Comparison of ENCODE assay signal across 8 cellular contexts in the genomic region with DNA sequence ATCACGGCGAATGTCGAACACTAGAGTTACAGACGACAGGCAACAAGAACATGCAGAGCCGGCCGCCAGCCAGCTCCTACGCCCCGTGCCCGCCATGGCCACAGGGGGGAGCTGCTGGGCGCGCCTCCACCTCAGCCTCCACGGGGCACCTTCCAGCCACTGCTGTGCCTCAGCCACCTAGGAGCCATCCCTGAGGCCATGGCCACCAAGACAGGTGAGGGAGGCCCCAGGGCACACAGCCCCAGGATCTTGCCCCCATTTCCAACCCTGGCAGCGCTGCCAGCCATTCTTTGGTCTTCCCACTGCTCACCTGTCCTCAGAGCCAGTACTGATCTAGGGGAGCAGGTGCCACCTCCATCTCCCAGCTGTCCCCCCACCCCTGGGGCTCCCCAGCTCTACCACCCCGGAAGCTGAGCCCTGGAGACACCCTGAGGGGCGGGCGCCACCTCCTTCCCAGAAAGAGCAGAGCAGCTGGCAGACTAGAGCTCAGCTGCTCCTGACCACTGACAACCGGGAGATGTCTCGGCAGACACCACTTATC. TPM values are rescaled to one million over a fixed set of nuclear protein-coding genes. Genes with fewer than 3 reads are reported as not detected.
A peak's percentile ranks its signal among the peaks of the same experiment; 100 is the strongest.
DNase-seq lines count a peak whose midpoint lies in the region; ATAC-seq and TF ChIP-seq lines count a peak whose summit lies in the region.

No MANE protein-coding gene starts in this region.

- H3F3A ChIP-seq in neural cell (ENCODE audit: insufficient read depth, low read length, poor library complexity, severe bottlenecking): no peaks in the 10 kb centered on the region

- H3K79me2 ChIP-seq in neural cell (replicated peaks; ENCODE audit: insufficient read depth, low read length): no peaks in the 10 kb centered on the region

- ATAC-seq in activated CD8-positive, alpha-beta memory T cell treated with anti-CD3 and anti-CD28 coated beads, Interleukin-2, amount 10 ng/mL, durations not matched to agents 7 days and 5 days: peak; percentile 96
- no peak for ATAC-seq in GM21360 (IDR thresholded peaks at IDR 0.05; ENCODE audit: unreplicated experiment)

- no peak overlapping the region for H3K27ac ChIP-seq in neural cell (ENCODE audit: low read length)

- H4K20me1 ChIP-seq in neural cell (ENCODE audit: insufficient read depth): no peaks in the 10 kb centered on the region

- no peak overlapping the region for H3K4me3 Mint-ChIP-seq in activated CD8-positive, alpha-beta memory T cell treated with anti-CD3 and anti-CD28 coated beads, Interleukin-2, amount 10 ng/mL, durations not matched to agents 7 days and 5 days
- no peak overlapping the region for H3K4me3 Mint-ChIP-seq in type B pancreatic cell

- H3K4me1 Mint-ChIP-seq in activated CD8-positive, alpha-beta memory T cell treated with anti-CD3 and anti-CD28 coated beads, Interleukin-2, amount 10 ng/mL, durations not matched to agents 7 days and 5 days: peaks cover 2% of the 10 kb centered on the region
- H3K4me1 Mint-ChIP-seq in type B pancreatic cell (ENCODE audit: unreplicated experiment): no peaks in the 10 kb centered on the region

- H2AFZ ChIP-seq in neural cell (ENCODE audit: low read depth, low read length): no peak overlapping the region

- H3K27me3 ChIP-seq in neural cell (ENCODE audit: insufficient read depth, low read depth, low read length): no peaks in the 10 kb centered on the region

- no peaks in the 10 kb centered on the region for H3K9me3 ChIP-seq in neural cell (ENCODE audit: low read length)

- TF ChIP-seq CTCF in epithelial cell of esophagus (IDR thresholded peaks at IDR 0.05; ENCODE audit: insufficient read depth, low read depth, low read length, missing control alignments) (peak; percentile 83), neural cell (IDR thresholded peaks at IDR 0.05; ENCODE audit: poor library complexity, severe bottlenecking) (peak; percentile 49), type B pancreatic cell (conservative IDR thresholded peaks at IDR 0.05) (peak; percentile 84)

- peaks cover 4% of the 10 kb centered on the region for H3K36me3 Mint-ChIP-seq in activated CD8-positive, alpha-beta memory T cell treated with anti-CD3 and anti-CD28 coated beads, Interleukin-2, amount 10 ng/mL, durations not matched to agents 7 days and 5 days
- peaks cover 3% of the 10 kb centered on the region for H3K36me3 Mint-ChIP-seq in type B pancreatic cell

- H3K9me2 ChIP-seq in neural cell (ENCODE audit: insufficient read depth, low read length): no peaks in the 10 kb centered on the region

- H3K27me3 Mint-ChIP-seq in activated CD8-positive, alpha-beta memory T cell treated with anti-CD3 and anti-CD28 coated beads, Interleukin-2, amount 10 ng/mL, durations not matched to agents 7 days and 5 days: no peaks in the 10 kb centered on the region
- H3K27me3 Mint-ChIP-seq in type B pancreatic cell: no peaks in the 10 kb centered on the region

- no peak overlapping the region for H3K27ac Mint-ChIP-seq in activated CD8-positive, alpha-beta memory T cell treated with anti-CD3 and anti-CD28 coated beads, Interleukin-2, amount 10 ng/mL, durations not matched to agents 7 days and 5 days
- no peak overlapping the region for H3K27ac Mint-ChIP-seq in type B pancreatic cell

- no peaks in the 10 kb centered on the region for H3K9me3 Mint-ChIP-seq in activated CD8-positive, alpha-beta memory T cell treated with anti-CD3 and anti-CD28 coated beads, Interleukin-2, amount 10 ng/mL, durations not matched to agents 7 days and 5 days (ENCODE audit: low read depth)
- H3K9me3 Mint-ChIP-seq in type B pancreatic cell: no peaks in the 10 kb centered on the region

- no peak for TF ChIP-seq RAD21 in neural cell (conservative IDR thresholded peaks at IDR 0.05)

- H3K9ac ChIP-seq in neural cell (ENCODE audit: low read length): no peak overlapping the region

- CTCF ChIA-PET in activated CD8-positive, alpha-beta memory T cell treated with anti-CD3 and anti-CD28 coated beads, Interleukin-2, amount 10 ng/mL, durations not matched to agents 7 days and 5 days (lab: Charles Lee): interaction anchor here (0.6 to 3.4 kb wide), 23 partner anchors 8 to 360 kb away, joined by 3 to 23 read pairs (median 4); partner anchors contain the start of genes GNPTG, TELO2, TSR3 and UNKL

- DNase-seq in NCI-H82 (lab: John Stamatoyannopoulos, UW) (peak; percentile 66), NCI-H82 treated with DMSO at 0.1 percent for 48 hours (lab: John Stamatoyannopoulos, UW; ENCODE audit: unreplicated experiment) (no peak), NCI-H345 treated with DMSO at 0.1 percent for 48 hours (lab: John Stamatoyannopoulos, UW; ENCODE audit: unreplicated experiment) (peak; percentile 12), epithelial cell of esophagus (ENCODE audit: low read depth) (peak; percentile 70), type B pancreatic cell (ENCODE audit: extremely low spot score, unreplicated experiment) (no peak)
- DNase-seq in activated CD8-positive, alpha-beta memory T cell treated with anti-CD3 and anti-CD28 coated beads, Interleukin-2, amount 10 ng/mL, durations not matched to agents 7 days and 5 days: peak; percentile 79

- TF ChIP-seq EP300 in neural cell (conservative IDR thresholded peaks at IDR 0.05; ENCODE audit: poor library complexity, severe bottlenecking): no peak

- no peak overlapping the region for H3K4me2 ChIP-seq in neural cell (ENCODE audit: low read length)

- no peak overlapping the region for H3K4me3 ChIP-seq in epithelial cell of esophagus (ENCODE audit: low read length)
- H3K4me3 ChIP-seq in neural cell (ENCODE audit: low read length): no peak overlapping the region

- H3K36me3 ChIP-seq in neural cell (ENCODE audit: insufficient read depth, low read length): no peaks in the 10 kb centered on the region

TF ChIP-seq in neural cell, 6 proteins besides CTCF, POLR2A, EP300 and RAD21:
- no peak for TF ChIP-seq EZH2 (IDR thresholded peaks at IDR 0.05; ENCODE audit: borderline replicate concordance, insufficient read depth, low read length, poor library complexity, severe bottlenecking)
- no peak for TF ChIP-seq MXI1 (conservative IDR thresholded peaks at IDR 0.05; ENCODE audit: poor library complexity, severe bottlenecking)
- no peak for TF ChIP-seq POLR2AphosphoS5 (IDR thresholded peaks at IDR 0.05)

RNA-seq across cellular contexts. Expression of gene GNPTG, which starts 11.8 kb away (rescaled TPM):
- 10 to 100 TPM; 29.3 to 33.0 TPM for total RNA-seq in activated CD8-positive, alpha-beta memory T cell treated with anti-CD3 and anti-CD28 coated beads, Interleukin-2, amount 10 ng/mL, durations not matched to agents 7 days and 5 days
- polyA plus RNA-seq in neural cell: 74.2 and 90.5 TPM in 2 replicates
- 17.7 and 19.2 TPM in 2 replicates for polyA minus RNA-seq in neural cell
- 55.6 and 68.5 TPM in 2 replicates for total RNA-seq in type B pancreatic cell (ENCODE audit: low replicate concordance)

RNA-seq across cellular contexts. Expression of gene TSR3, which starts 11.9 kb away (rescaled TPM):
- 10 to 100 TPM; 52.9 to 57.8 TPM for total RNA-seq in activated CD8-positive, alpha-beta memory T cell treated with anti-CD3 and anti-CD28 coated beads, Interleukin-2, amount 10 ng/mL, durations not matched to agents 7 days and 5 days
- polyA plus RNA-seq in neural cell: 102 and 106 TPM in 2 replicates
- polyA minus RNA-seq in neural cell: 45.6 and 52.8 TPM in 2 replicates
- total RNA-seq in type B pancreatic cell (ENCODE audit: low replicate concordance): 53.1 and 54.0 TPM in 2 replicates

RNA-seq across cellular contexts. Expression of gene BAIAP3, which starts 30.1 kb away (rescaled TPM):
- under 1 TPM; 0.45 to 0.53 TPM for total RNA-seq in activated CD8-positive, alpha-beta memory T cell treated with anti-CD3 and anti-CD28 coated beads, Interleukin-2, amount 10 ng/mL, durations not matched to agents 7 days and 5 days
- polyA plus RNA-seq in neural cell: 65.2 and 93.7 TPM in 2 replicates
- polyA minus RNA-seq in neural cell: 33.0 and 36.8 TPM in 2 replicates
- total RNA-seq in type B pancreatic cell (ENCODE audit: low replicate concordance): 5.0 and 6.9 TPM in 2 replicates

RNA-seq across cellular contexts. Expression of gene UNKL, which starts 50.9 kb away (rescaled TPM):
- total RNA-seq in activated CD8-positive, alpha-beta memory T cell treated with anti-CD3 and anti-CD28 coated beads, Interleukin-2, amount 10 ng/mL, durations not matched to agents 7 days and 5 days: 10 to 100 TPM; 30.1 to 43.0 TPM
- polyA plus RNA-seq in neural cell: 11.9 and 13.0 TPM in 2 replicates
- polyA minus RNA-seq in neural cell: 12.8 and 15.3 TPM in 2 replicates
- total RNA-seq in type B pancreatic cell (ENCODE audit: low replicate concordance): 20.3 and 26.1 TPM in 2 replicates

RNA-seq across cellular contexts. Expression of gene UBE2I, which starts 54.1 kb away (rescaled TPM):
- 100 to 1,000 TPM; 224 to 253 TPM for total RNA-seq in activated CD8-positive, alpha-beta memory T cell treated with anti-CD3 and anti-CD28 coated beads, Interleukin-2, amount 10 ng/mL, durations not matched to agents 7 days and 5 days
- polyA plus RNA-seq in neural cell: 111 and 126 TPM in 2 replicates
- polyA minus RNA-seq in neural cell: 88.9 and 97.6 TPM in 2 replicates
- 157 and 170 TPM in 2 replicates for total RNA-seq in type B pancreatic cell (ENCODE audit: low replicate concordance)

Comparison
In these comparisons a context has a peak if more than half of its experiments do, and no peak if none do; other contexts are left out.
1. DNase-seq: peak in NCI-H82 (single experiment), NCI-H345 treated with DMSO at 0.1 percent for 48 hours (single experiment), activated CD8-positive, alpha-beta memory T cell treated with anti-CD3 and anti-CD28 coated beads, Interleukin-2, amount 10 ng/mL, durations not matched to agents 7 days and 5 days (single experiment) and epithelial cell of esophagus (single experiment); none in NCI-H82 treated with DMSO at 0.1 percent for 48 hours (single experiment) and type B pancreatic cell (single experiment).
2. Peak in every context shown above with its lines, with median percentiles within 50 percentile points of each other: CTCF ChIP-seq.